In the genomic region with DNA sequence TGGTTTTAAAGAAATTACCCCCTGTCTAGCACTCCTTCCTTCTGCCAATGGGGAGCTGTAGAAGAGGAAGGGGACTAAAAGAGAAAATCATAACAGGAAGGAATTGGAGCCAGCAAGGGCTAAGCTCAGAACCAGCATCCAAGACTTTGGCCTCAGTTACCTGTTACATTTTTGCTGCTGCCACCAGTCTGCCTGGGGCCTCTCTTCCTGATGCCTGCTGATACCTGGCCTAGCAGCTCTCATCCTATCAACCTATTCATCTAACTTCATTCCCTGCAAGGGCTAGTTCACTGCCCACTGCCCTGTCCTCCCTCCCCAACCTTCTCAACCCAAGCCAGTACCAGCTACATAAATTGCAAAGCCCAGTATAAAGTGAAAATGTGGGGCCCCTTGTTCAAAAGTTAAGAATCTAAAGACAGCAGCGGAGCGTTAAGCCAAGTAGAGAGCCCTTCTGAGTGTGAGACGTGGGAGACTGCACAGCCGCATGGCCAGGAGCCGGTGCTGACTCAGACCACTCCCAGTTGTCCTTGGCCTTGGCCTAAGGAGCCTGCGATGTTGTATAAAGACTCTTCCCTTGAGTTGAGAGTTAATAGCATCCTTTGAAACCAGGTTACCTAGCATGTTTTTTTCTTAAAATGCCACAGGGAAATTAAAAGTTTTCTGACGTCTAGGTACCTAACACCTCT, we compare ENCODE assay signal across 23 cellular contexts. TPM values are rescaled to one million over a fixed set of nuclear protein-coding genes. Genes with fewer than 3 reads are reported as not detected.
"Had no signal": no experiment of that assay in that cellular context is flagged by ENCODE, and none has a peak within 500 bp of the region (broad histone marks: within the 10 kb centered on the region; RNA-seq: fewer than 3 reads in every experiment).

No MANE protein-coding gene starts in this region.

- H3K9me3 Mint-ChIP-seq: activated B cell treated with CpG ODN at 0.5 μM for 24 hours; activated CD4-positive, alpha-beta memory T cell treated with anti-CD3 and anti-CD28 coated beads for 36 hours; activated naive CD4-positive, alpha-beta T cell treated with anti-CD3 and anti-CD28 coated beads, Interleukin-2, amount 10 ng/mL, durations not matched to agents 7 days and 5 days; activated naive CD8-positive, alpha-beta T cell treated with anti-CD3 and anti-CD28 coated beads, Interleukin-2, amount 50 U/mL, for 24 hours; dendritic cell treated with granulocyte-macrophage colony-stimulating factor and Interleukin-4, amounts not matched to agents 40 ng/mL and 50 ng/mL, for 4 days; memory B cell; neural crest cell; stimulated activated memory B cell treated with anti-CD40 and anti-IgM and Interleukin-4, amounts not matched to agents 10 μg/mL and 1 μg/mL and 100 μg/mL, for 72 hours had no signal

- H3K4me1 ChIP-seq: ascending aorta, psoas muscle, right lobe of liver, tibial artery, uterus had no signal

- H3K4me1 Mint-ChIP-seq: activated B cell treated with CpG ODN at 0.5 μM for 24 hours; activated naive CD4-positive, alpha-beta T cell treated with anti-CD3 and anti-CD28 coated beads, Interleukin-2, amount 10 ng/mL, durations not matched to agents 7 days and 5 days; activated naive CD8-positive, alpha-beta T cell treated with anti-CD3 and anti-CD28 coated beads, Interleukin-2, amount 50 U/mL, for 24 hours; memory B cell; neural crest cell; stimulated activated memory B cell treated with anti-CD40 and anti-IgM and Interleukin-4, amounts not matched to agents 10 μg/mL and 1 μg/mL and 100 μg/mL, for 72 hours had no signal

- H3K36me3 ChIP-seq: ascending aorta, right lobe of liver, tibial artery, uterus had no signal

- H3K27ac Mint-ChIP-seq: activated B cell treated with CpG ODN at 0.5 μM for 24 hours; activated CD4-positive, alpha-beta memory T cell treated with anti-CD3 and anti-CD28 coated beads for 36 hours; activated naive CD4-positive, alpha-beta T cell treated with anti-CD3 and anti-CD28 coated beads, Interleukin-2, amount 10 ng/mL, durations not matched to agents 7 days and 5 days; activated naive CD8-positive, alpha-beta T cell treated with anti-CD3 and anti-CD28 coated beads, Interleukin-2, amount 50 U/mL, for 24 hours; dendritic cell treated with granulocyte-macrophage colony-stimulating factor and Interleukin-4, amounts not matched to agents 40 ng/mL and 50 ng/mL, for 4 days; memory B cell; stimulated activated memory B cell treated with anti-CD40 and anti-IgM and Interleukin-4, amounts not matched to agents 10 μg/mL and 1 μg/mL and 100 μg/mL, for 72 hours had no signal

- ATAC-seq: activated naive CD8-positive, alpha-beta T cell treated with anti-CD3 and anti-CD28 coated beads, Interleukin-2, amount 50 U/mL, for 24 hours; left ventricle myocardium superior; psoas muscle; right lobe of liver; stimulated activated memory B cell treated with anti-CD40 and anti-IgM and Interleukin-4, amounts not matched to agents 10 μg/mL and 1 μg/mL and 100 μg/mL, for 72 hours had no signal

- H3K27ac ChIP-seq: ascending aorta, epithelial cell of prostate, psoas muscle, right lobe of liver, SK-N-MC, tibial artery, uterus had no signal

- DNase-seq: activated B cell treated with CpG ODN at 0.5 μM for 24 hours; activated CD4-positive, alpha-beta memory T cell treated with anti-CD3 and anti-CD28 coated beads for 36 hours; activated CD4-positive, alpha-beta T cell treated with anti-CD3 and anti-CD28 coated beads for 4 hours; activated effector memory CD4-positive, alpha-beta T cell treated with Interleukin-2 at 50 U/mL for 16 hours; activated naive CD4-positive, alpha-beta T cell treated with anti-CD3 and anti-CD28 coated beads, Interleukin-2, amount 10 ng/mL, durations not matched to agents 7 days and 5 days; activated naive CD8-positive, alpha-beta T cell treated with anti-CD3 and anti-CD28 coated beads, Interleukin-2, amount 50 U/mL, for 24 hours; foreskin melanocyte; left ventricle myocardium superior; psoas muscle; right lobe of liver; stimulated activated CD4-positive, alpha-beta T cell treated with anti-CD3 and anti-CD28 coated beads, Interleukin-4, amount 100 ng/mL, for 24 hours; tibial artery; uterus had no signal

- H3K4me3 ChIP-seq: ascending aorta, psoas muscle, right lobe of liver, SK-N-MC, tibial artery, uterus had no signal

- H3K4me3 Mint-ChIP-seq: activated B cell treated with CpG ODN at 0.5 μM for 24 hours; activated CD4-positive, alpha-beta memory T cell treated with anti-CD3 and anti-CD28 coated beads for 36 hours; activated naive CD4-positive, alpha-beta T cell treated with anti-CD3 and anti-CD28 coated beads, Interleukin-2, amount 10 ng/mL, durations not matched to agents 7 days and 5 days; activated naive CD8-positive, alpha-beta T cell treated with anti-CD3 and anti-CD28 coated beads, Interleukin-2, amount 50 U/mL, for 24 hours; dendritic cell treated with granulocyte-macrophage colony-stimulating factor and Interleukin-4, amounts not matched to agents 40 ng/mL and 50 ng/mL, for 4 days; memory B cell; neural crest cell; stimulated activated memory B cell treated with anti-CD40 and anti-IgM and Interleukin-4, amounts not matched to agents 10 μg/mL and 1 μg/mL and 100 μg/mL, for 72 hours had no signal

- H3K27me3 Mint-ChIP-seq: activated CD4-positive, alpha-beta memory T cell treated with anti-CD3 and anti-CD28 coated beads for 36 hours had no signal

- H3K36me3 Mint-ChIP-seq: activated CD4-positive, alpha-beta memory T cell treated with anti-CD3 and anti-CD28 coated beads for 36 hours; activated naive CD4-positive, alpha-beta T cell treated with anti-CD3 and anti-CD28 coated beads, Interleukin-2, amount 10 ng/mL, durations not matched to agents 7 days and 5 days; stimulated activated memory B cell treated with anti-CD40 and anti-IgM and Interleukin-4, amounts not matched to agents 10 μg/mL and 1 μg/mL and 100 μg/mL, for 72 hours had no signal

- H3K9me3 ChIP-seq: ascending aorta, psoas muscle, right lobe of liver, tibial artery, uterus had no signal

- H3K27me3 ChIP-seq: ascending aorta, right lobe of liver, tibial artery, uterus had no signal

RNA-seq across cellular contexts. Expression of gene AOC1, which starts 13.2 kb away (rescaled TPM):
- total RNA-seq: activated B cell treated with CpG ODN at 0.5 μM for 24 hours; activated CD4-positive, alpha-beta memory T cell treated with anti-CD3 and anti-CD28 coated beads for 36 hours; fibroblast of lung; neural crest cell; osteoblast had no signal
- polyA plus RNA-seq: fibroblast of lung, keratinocyte had no signal

RNA-seq across cellular contexts. Expression of gene TMEM176A, which starts 38.5 kb away (rescaled TPM):
- total RNA-seq: activated B cell treated with CpG ODN at 0.5 μM for 24 hours; activated CD4-positive, alpha-beta memory T cell treated with anti-CD3 and anti-CD28 coated beads for 36 hours; osteoblast had no signal
- polyA plus RNA-seq: keratinocyte had no signal

RNA-seq across cellular contexts. Expression of gene TMEM176B, which starts 38.9 kb away (rescaled TPM):
- total RNA-seq: activated CD4-positive, alpha-beta memory T cell treated with anti-CD3 and anti-CD28 coated beads for 36 hours had no signal
- polyA plus RNA-seq: keratinocyte had no signal
